Comparison of ENCODE assay signal across 8 cellular contexts in genomic region chr1:110675060-110675791, GRCh38. TPM values are rescaled to one million over a fixed set of nuclear protein-coding genes. Genes with fewer than 3 reads are reported as not detected.
DNase-seq lines count a peak whose midpoint lies in the region; ATAC-seq and TF ChIP-seq lines count a peak whose summit lies in the region.

No MANE protein-coding gene starts in this region.

- H4K20me1 ChIP-seq in neural progenitor cell (ENCODE audit: low read depth): no peaks in the 10 kb centered on the region

- H3K27me3 Mint-ChIP-seq in CD4-positive, CD25-positive, alpha-beta regulatory T cell: no peaks in the 10 kb centered on the region
- H3K27me3 Mint-ChIP-seq in neural progenitor cell (ENCODE audit: insufficient read depth, low read depth): peaks cover 34% of the 10 kb centered on the region

- H3K9me3 ChIP-seq in CD4-positive, CD25-positive, alpha-beta regulatory T cell (ENCODE audit: control insufficient read depth in 2 of 2, low read length in 2 of 2): no peaks in the 10 kb centered on the region
- H3K9me3 ChIP-seq in MG63: no peaks in the 10 kb centered on the region
- H3K9me3 ChIP-seq in neural progenitor cell (ENCODE audit: low read depth): no peaks in the 10 kb centered on the region

- no peak for ATAC-seq in CD4-positive, CD25-positive, alpha-beta regulatory T cell (ENCODE audit: low read depth in 2 of 2)
- peak; percentile 11 for ATAC-seq in esophagus mucosa
- no peak for ATAC-seq in GM18868 (IDR thresholded peaks at IDR 0.05; ENCODE audit: unreplicated experiment)

- H3K36me3 ChIP-seq in CD4-positive, CD25-positive, alpha-beta regulatory T cell (ENCODE audit: control insufficient read depth, insufficient read depth, low read length): no peaks in the 10 kb centered on the region
- H3K36me3 ChIP-seq in MG63 (no peaks in the 10 kb centered on the region), neural progenitor cell (no peaks in the 10 kb centered on the region)

- H3F3A ChIP-seq in neural progenitor cell (ENCODE audit: low read depth): peaks cover 11% of the 10 kb centered on the region

- peak overlapping the region; percentile 76 to 96 (median 85) for H3K4me3 Mint-ChIP-seq in CD4-positive, CD25-positive, alpha-beta regulatory T cell
- peak overlapping the region; percentile 79 for H3K4me3 Mint-ChIP-seq in neural progenitor cell

- peaks cover 0 to 3% (median 0%) of the 10 kb centered on the region in 7 donors for H3K9me3 Mint-ChIP-seq in CD4-positive, CD25-positive, alpha-beta regulatory T cell
- peaks cover 14% of the 10 kb centered on the region for H3K9me3 Mint-ChIP-seq in neural progenitor cell

- no peaks in the 10 kb centered on the region for H3K27me3 ChIP-seq in CD4-positive, CD25-positive, alpha-beta regulatory T cell (ENCODE audit: control insufficient read depth, insufficient read depth, low read length)
- peaks cover 67% of the 10 kb centered on the region for H3K27me3 ChIP-seq in MG63
- H3K27me3 ChIP-seq in neural progenitor cell: peaks cover 100% of the 10 kb centered on the region

- H3K79me2 ChIP-seq in neural progenitor cell (ENCODE audit: low read depth): no peaks in the 10 kb centered on the region

- no peak for TF ChIP-seq CTCF in neural progenitor cell (IDR thresholded peaks at IDR 0.05)

- peak overlapping the region; percentile 80 for H2AFZ ChIP-seq in neural progenitor cell (replicated peaks)

- DNase-seq in CD4-positive, CD25-positive, alpha-beta regulatory T cell: peak in 1 of 3 donors; percentile 4
- no peak for DNase-seq in MG63
- DNase-seq in neural progenitor cell (ENCODE audit: low spot score): peak; percentile 45
- no peak for DNase-seq in NCI-H2171 treated with DMSO at 0.1 percent for 48 hours (lab: John Stamatoyannopoulos, UW)
- no peak for DNase-seq in NCI-H1417 treated with DMSO at 0.1 percent for 48 hours (lab: John Stamatoyannopoulos, UW)
- no peak for DNase-seq in iPS-NIHi11 (ENCODE audit: low spot score)

- peaks cover 39% of the 10 kb centered on the region for H3K4me1 ChIP-seq in CD4-positive, CD25-positive, alpha-beta regulatory T cell (ENCODE audit: control insufficient read depth, insufficient read depth, low read length, poor library complexity, severe bottlenecking)
- H3K4me1 ChIP-seq in neural progenitor cell: no peaks in the 10 kb centered on the region

- peak overlapping the region; percentile 58 for H3K4me3 ChIP-seq in CD4-positive, CD25-positive, alpha-beta regulatory T cell (ENCODE audit: low read depth, low read length)
- H3K4me3 ChIP-seq in MG63: peak overlapping the region; percentile 18
- peak overlapping the region; percentile 66 for H3K4me3 ChIP-seq in neural progenitor cell

- no peak overlapping the region for H3K9ac ChIP-seq in neural progenitor cell

- peak overlapping the region; percentile 13 to 85 (median 84) for H3K27ac Mint-ChIP-seq in CD4-positive, CD25-positive, alpha-beta regulatory T cell
- H3K27ac Mint-ChIP-seq in neural progenitor cell: no peak overlapping the region

- H3K4me1 Mint-ChIP-seq in CD4-positive, CD25-positive, alpha-beta regulatory T cell: peaks cover 26 to 49% (median 35%) of the 10 kb centered on the region in 4 donors
- H3K4me1 Mint-ChIP-seq in neural progenitor cell: peaks cover 39% of the 10 kb centered on the region

- H3K4me2 ChIP-seq in neural progenitor cell: peak overlapping the region; percentile 83

- H3K36me3 Mint-ChIP-seq in CD4-positive, CD25-positive, alpha-beta regulatory T cell: peaks cover 31% of the 10 kb centered on the region
- peaks cover 2% of the 10 kb centered on the region for H3K36me3 Mint-ChIP-seq in neural progenitor cell

- peak overlapping the region; percentile 96 for H3K27ac ChIP-seq in CD4-positive, CD25-positive, alpha-beta regulatory T cell (ENCODE audit: insufficient read depth, low read length, poor library complexity, severe bottlenecking)
- H3K27ac ChIP-seq in neural progenitor cell: no peak overlapping the region

RNA-seq across cellular contexts. Expression of gene KCNA3, which starts 0.5 kb away (rescaled TPM):
- total RNA-seq in CD4-positive, CD25-positive, alpha-beta regulatory T cell: 120 TPM
- polyA plus RNA-seq in CD4-positive, CD25-positive, alpha-beta regulatory T cell: 10 to 100 TPM; 61.6 to 87.5 (median 84.9) TPM
- not detected in 2 replicates for total RNA-seq in MG63 (2014; rRNA removed; shearing (Covaris generic); ENCODE audit: low replicate concordance)
- total RNA-seq in esophagus mucosa (0.28 TPM), neural progenitor cell (ENCODE audit: low replicate concordance) (0.62 and 0.69 TPM in 2 replicates)

Comparison
In these comparisons a context has a peak if more than half of its experiments do, and no peak if none do; other contexts are left out.
1. RNA of gene KCNA3, which starts 0.5 kb away (total RNA-seq): 120 TPM in CD4-positive, CD25-positive, alpha-beta regulatory T cell (single experiment); 0.62 to 0.69 TPM in neural progenitor cell, 0.28 TPM in esophagus mucosa (single experiment) and not detected in MG63; every median in the first group is over 10 times any median in the second.
2. Peak in every context shown above with its lines, with median percentiles within 50 percentile points of each other: H3K4me3 ChIP-seq.